Comparison of ENCODE assay signal across 8 cellular contexts in genomic region chr6:158040051-158040803, GRCh38. TPM values are rescaled to one million over a fixed set of nuclear protein-coding genes. Genes with fewer than 3 reads are reported as not detected.
A peak's percentile ranks its signal among the peaks of the same experiment; 100 is the strongest.
DNase-seq lines count a peak whose midpoint lies in the region; ATAC-seq lines count a peak whose summit lies in the region.

No MANE protein-coding gene starts in this region.

- H3K9me3 Mint-ChIP-seq in activated T-cell treated with anti-CD3 and anti-CD28 coated beads, Interleukin-2, amount 50 U/mL, for 4 hours = peaks cover 6% of the 10 kb centered on the region

- H3K4me2 ChIP-seq in skeletal muscle satellite cell (ENCODE audit: low read length) = peak overlapping the region; percentile 72

- peaks cover 70% of the 10 kb centered on the region for H3K4me1 ChIP-seq in skeletal muscle satellite cell (ENCODE audit: control insufficient read depth, insufficient read depth, low read length)

- H3K4me3 Mint-ChIP-seq in activated T-cell treated with anti-CD3 and anti-CD28 coated beads, Interleukin-2, amount 50 U/mL, for 4 hours = no peak overlapping the region

- intact Hi-C loops in Right ventricle myocardium inferior (cut with DNase I) = no loop called here

- peak; percentile 78 to 82 for ATAC-seq in activated T-cell treated with anti-CD3 and anti-CD28 coated beads, Interleukin-2, amount 50 U/mL, for 4 hours
- ATAC-seq in Right ventricle myocardium inferior = peak; percentile 12
- no peak for ATAC-seq in HG03097 (IDR thresholded peaks at IDR 0.05; ENCODE audit: low FRiP score, unreplicated experiment)

- H3K36me3 Mint-ChIP-seq in activated T-cell treated with anti-CD3 and anti-CD28 coated beads, Interleukin-2, amount 50 U/mL, for 4 hours (ENCODE audit: insufficient read depth) = peaks cover 36% of the 10 kb centered on the region

- peaks cover 52% of the 10 kb centered on the region for H3K36me3 ChIP-seq in skeletal muscle satellite cell (ENCODE audit: insufficient read depth, low read length)

- in situ Hi-C loops in KBM-7 (cut with MboI; ENCODE audit: low pct_unique_long_range_greater_than_20kb, low sequenced_read_pairs) = no loop called here

- no peaks in the 10 kb centered on the region for H3K9me3 ChIP-seq in skeletal muscle satellite cell (replicated peaks; ENCODE audit: low read length)

- peak overlapping the region; percentile 68 for H3K9ac ChIP-seq in skeletal muscle satellite cell (ENCODE audit: low read depth, low read length)

- peak overlapping the region; percentile 46 for H3K4me3 ChIP-seq in skeletal muscle satellite cell (ENCODE audit: low read length)

- H3K4me1 Mint-ChIP-seq in activated T-cell treated with anti-CD3 and anti-CD28 coated beads, Interleukin-2, amount 50 U/mL, for 4 hours (ENCODE audit: low read depth) = peaks cover 22% of the 10 kb centered on the region

- no peaks in the 10 kb centered on the region for H3K27me3 Mint-ChIP-seq in activated T-cell treated with anti-CD3 and anti-CD28 coated beads, Interleukin-2, amount 50 U/mL, for 4 hours (ENCODE audit: low read depth)

- H3K27me3 ChIP-seq in skeletal muscle satellite cell (ENCODE audit: control insufficient read depth, insufficient read depth, low read length) = no peaks in the 10 kb centered on the region

- peak; percentile 32 to 45 for DNase-seq in activated CD4-positive, alpha-beta T cell treated with anti-CD3 and anti-CD28 coated beads for 4 hours
- DNase-seq in activated CD4-positive, alpha-beta T cell treated with anti-CD3 and anti-CD28 coated beads for 1 hour = no peak
- DNase-seq in KBM-7 (peak; percentile 83), Right ventricle myocardium inferior (ENCODE audit: missing footprints) (no peak), cerebellar cortex (ENCODE audit: low spot score) (no peak)
- DNase-seq in activated T-cell treated with anti-CD3 and anti-CD28 coated beads, Interleukin-2, amount 50 U/mL, for 4 hours = peak; percentile 28

RNA-seq across cellular contexts. Expression of gene SYNJ2, which starts 58.6 kb away (rescaled TPM):
- total RNA-seq in activated T-cell treated with anti-CD3 and anti-CD28 coated beads, Interleukin-2, amount 50 U/mL, for 4 hours = 10 to 100 TPM; 22.9 to 27.8 (median 24.2) TPM
- 15.0 TPM for total RNA-seq in Right ventricle myocardium inferior
- total RNA-seq in skeletal muscle satellite cell (2012; rRNA removed) = 23.6 and 32.5 TPM in 2 replicates

Comparison
In these comparisons a context has a peak if more than half of its experiments do, and no peak if none do; other contexts are left out.
1. DNase-seq: peak in activated CD4-positive, alpha-beta T cell treated with anti-CD3 and anti-CD28 coated beads for 4 hours (2 of 2), KBM-7 (single experiment) and activated T-cell treated with anti-CD3 and anti-CD28 coated beads, Interleukin-2, amount 50 U/mL, for 4 hours (single experiment); none in activated CD4-positive, alpha-beta T cell treated with anti-CD3 and anti-CD28 coated beads for 1 hour (single experiment), Right ventricle myocardium inferior (single experiment) and cerebellar cortex (single experiment).